ENCODE assay signal across 1 cellular context in genomic region chr12:128863957-128864356, GRCh38.
TF ChIP-seq lines count a peak whose summit lies in the region.

No MANE protein-coding gene starts in this region.

TF ChIP-seq in GM12878, 131 proteins besides CTCF, POLR2A, EP300 and RAD21 (continued from another document):
- TF ChIP-seq E2F8 (IDR thresholded peaks at IDR 0.05; ENCODE audit: low read depth, partially characterized antibody) (no peak), TCF7 (IDR thresholded peaks at IDR 0.05; ENCODE audit: borderline replicate concordance) (no peak), RELA (IDR thresholded peaks at IDR 0.05; ENCODE audit: borderline replicate concordance, partially characterized antibody) (no peak), PRDM15 (CRISPR knock-in tag; IDR thresholded peaks at IDR 0.05) (no peak), CHD1 (IDR thresholded peaks at IDR 0.05; ENCODE audit: low read depth, low read length) (no peak), TCF3 (IDR thresholded peaks at IDR 0.05; ENCODE audit: borderline replicate concordance, insufficient read depth, low read depth, low read length) (no peak), ZNF687 (IDR thresholded peaks at IDR 0.05) (no peak), NRF1 (conservative IDR thresholded peaks at IDR 0.05; ENCODE audit: low read depth, low read length) (no peak), SMAD5 (IDR thresholded peaks at IDR 0.05; ENCODE audit: low read depth) (no peak), CEBPZ (IDR thresholded peaks at IDR 0.05; ENCODE audit: low read depth, low read length) (no peak), IRF4 (IDR thresholded peaks at IDR 0.05; ENCODE audit: low read depth, low read length) (no peak), KAT2A (conservative IDR thresholded peaks at IDR 0.05; ENCODE audit: control insufficient read depth, low read depth, low read length) (no peak)
